ENCODE assay signal across 19 cellular contexts in genomic region chr20:48932375-48932941, GRCh38. TPM values are rescaled to one million over a fixed set of nuclear protein-coding genes. Genes with fewer than 3 reads are reported as not detected.
DNase-seq lines count a peak whose midpoint lies in the region; ATAC-seq and TF ChIP-seq lines count a peak whose summit lies in the region.
"Had no signal": no experiment of that assay in that cellular context is flagged by ENCODE, and none has a peak within 500 bp of the region (broad histone marks: within the 10 kb centered on the region; RNA-seq: fewer than 3 reads in every experiment).

No MANE protein-coding gene starts in this region.

- DNase-seq in EL (peak; percentile 87), RPMI7951 (ENCODE audit: low read depth) (peak; percentile 76), right atrium auricular region (ENCODE audit: low spot score) (no peak), posterior vena cava (ENCODE audit: low spot score) (peak; percentile 20), natural killer cell (no peak), NCI-H1417 treated with DMSO at 0.1 percent for 48 hours (lab: John Stamatoyannopoulos, UW) (no peak), NCI-H2227 (lab: John Stamatoyannopoulos, UW; ENCODE audit: unreplicated experiment) (no peak), GOT3 (lab: John Stamatoyannopoulos, UW) (no peak)
- DNase-seq: activated CD4-positive, alpha-beta T cell treated with anti-CD3 and anti-CD28 coated beads for 48 hours; activated T-cell treated with anti-CD3 and anti-CD28 coated beads, Interleukin-2, amount 50 U/mL, for 24 hours; cortex of kidney; DMS53; esophagus squamous epithelium; NCI-H1436 treated with DMSO at 0.1 percent for 48 hours; occipital lobe; tibial artery had no signal

- TF ChIP-seq CTCF in right atrium auricular region (IDR thresholded peaks at IDR 0.05) (no peak), natural killer cell (IDR thresholded peaks at IDR 0.05) (no peak)

- H3K4me3 Mint-ChIP-seq in natural killer cell: no peak overlapping the region
- H3K4me3 Mint-ChIP-seq: activated T-cell treated with anti-CD3 and anti-CD28 coated beads, Interleukin-2, amount 50 U/mL, for 24 hours; T-helper 1 cell treated with Interleukin-12 subunit alpha and Interleukin-12 subunit beta and Interleukin-4 antibody, amounts not matched to agents 30 μg/mL and 1 μg/mL, for 36 hours had no signal

- no peak overlapping the region for H3K27ac Mint-ChIP-seq in natural killer cell
- H3K27ac Mint-ChIP-seq: activated T-cell treated with anti-CD3 and anti-CD28 coated beads, Interleukin-2, amount 50 U/mL, for 24 hours; T-helper 1 cell treated with Interleukin-12 subunit alpha and Interleukin-12 subunit beta and Interleukin-4 antibody, amounts not matched to agents 30 μg/mL and 1 μg/mL, for 36 hours had no signal

- H3K36me3 ChIP-seq in right atrium auricular region: no peaks in the 10 kb centered on the region

- peaks cover 0 to 54% of the 10 kb centered on the region in 2 donors for H3K4me1 ChIP-seq in right atrium auricular region
- H3K4me1 ChIP-seq: BLaER1 had no signal

- H3K4me3 ChIP-seq in right atrium auricular region: no peak overlapping the region
- H3K4me3 ChIP-seq: BLaER1, esophagus squamous epithelium, K562, tibial artery had no signal

- H3K9me3 Mint-ChIP-seq in natural killer cell: no peaks in the 10 kb centered on the region
- H3K9me3 Mint-ChIP-seq: activated T-cell treated with anti-CD3 and anti-CD28 coated beads, Interleukin-2, amount 50 U/mL, for 24 hours; T-helper 1 cell treated with Interleukin-12 subunit alpha and Interleukin-12 subunit beta and Interleukin-4 antibody, amounts not matched to agents 30 μg/mL and 1 μg/mL, for 36 hours had no signal

- H3K4me1 Mint-ChIP-seq in natural killer cell: peaks cover 10 to 21% of the 10 kb centered on the region in 2 donors

- no peaks in the 10 kb centered on the region for H3K9me3 ChIP-seq in right atrium auricular region
- H3K9me3 ChIP-seq: esophagus squamous epithelium, tibial artery had no signal

- H3K27me3 Mint-ChIP-seq in natural killer cell (ENCODE audit: low read depth in 2 of 2): no peaks in the 10 kb centered on the region
- H3K27me3 Mint-ChIP-seq: activated T-cell treated with anti-CD3 and anti-CD28 coated beads, Interleukin-2, amount 50 U/mL, for 24 hours had no signal

- intact Hi-C loops in posterior vena cava (cut with DNase I): no loop called here
- intact Hi-C loops in natural killer cell (cut with micrococcal nuclease): no loop called here

- H3K27ac ChIP-seq in right atrium auricular region: peak overlapping the region; percentile 43 to 56
- H3K27ac ChIP-seq: BLaER1, esophagus squamous epithelium had no signal

- ATAC-seq in natural killer cell: no peak

- no peaks in the 10 kb centered on the region for H3K27me3 ChIP-seq in right atrium auricular region
- H3K27me3 ChIP-seq: BLaER1, esophagus squamous epithelium, tibial artery had no signal

- H3K36me3 Mint-ChIP-seq in natural killer cell: no peaks in the 10 kb centered on the region

RNA-seq across cellular contexts. Expression of gene ARFGEF2, which starts 10.9 kb away (rescaled TPM):
- 28.2 and 30.3 TPM in 2 replicates for total RNA-seq in RPMI7951 (2014; rRNA removed; shearing (Covaris generic))
- 10 to 100 TPM; 31.5 to 46.5 TPM for total RNA-seq in right atrium auricular region
- 10 to 100 TPM; 23.2 to 27.5 TPM for total RNA-seq in posterior vena cava
- 10 to 100 TPM; 22.7 to 26.9 (median 26.9) TPM for total RNA-seq in natural killer cell

Comparison
In these comparisons a context has a peak if more than half of its experiments do, and no peak if none do; other contexts are left out.
1. DNase-seq: peak in EL (single experiment), RPMI7951 (single experiment) and posterior vena cava (single experiment); none in right atrium auricular region (single experiment), natural killer cell (single experiment), NCI-H1417 treated with DMSO at 0.1 percent for 48 hours (single experiment), NCI-H2227 (single experiment) and GOT3 (single experiment).